ENCODE assay signal across 19 cellular contexts in the genomic region with DNA sequence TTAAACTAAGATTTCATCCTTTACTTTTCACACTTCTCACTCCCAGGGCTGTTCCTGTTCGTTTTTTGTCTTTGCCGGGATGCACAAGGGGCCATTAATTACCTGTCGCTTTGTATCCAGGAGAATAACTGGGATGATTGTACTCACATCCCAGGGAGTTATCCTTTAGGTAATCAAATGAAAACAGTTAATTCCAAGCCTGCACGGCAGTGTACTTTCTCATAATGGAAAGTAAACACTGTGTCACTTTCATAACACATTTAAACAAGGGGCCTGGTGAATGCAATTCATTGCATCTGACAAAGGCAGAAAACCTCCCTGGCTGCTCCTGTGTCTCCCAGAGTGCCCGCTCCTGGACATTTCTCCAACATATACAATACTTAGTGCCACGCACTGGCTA.
"Had no signal": no experiment of that assay in that cellular context is flagged by ENCODE, and none has a peak within 500 bp of the region (broad histone marks: within the 10 kb centered on the region; RNA-seq: fewer than 3 reads in every experiment).

No MANE protein-coding gene starts in this region.

- H3K27me3 ChIP-seq: vagina had no signal

- H3K36me3 ChIP-seq: neutrophil, pancreas, thoracic aorta, vagina had no signal

- DNase-seq: activated CD4-positive, alpha-beta memory T cell treated with anti-CD3 and anti-CD28 coated beads, Interleukin-2, amount 10 ng/mL, durations not matched to agents 7 days and 5 days; activated CD4-positive, alpha-beta T cell treated with anti-CD3 and anti-CD28 coated beads, Interleukin-2, amount 10 ng/mL, durations not matched to agents 24 days and 14 days; activated effector memory CD4-positive, alpha-beta T cell treated with Interleukin-2 at 50 U/mL for 16 hours; activated naive CD4-positive, alpha-beta T cell treated with anti-CD3 and anti-CD28 coated beads for 36 hours; activated naive CD8-positive, alpha-beta T cell treated with anti-CD3 and anti-CD28 coated beads, Interleukin-2, amount 10 ng/mL, durations not matched to agents 7 days and 5 days; activated T-cell treated with anti-CD3 and anti-CD28 coated beads, Interleukin-2, amount 50 U/mL, for 72 hours; amygdala; body of pancreas; caudate nucleus; effector CD4-positive, alpha-beta T cell; hippocampal formation; pancreas; right cardiac atrium; stimulated activated CD4-positive, alpha-beta T cell treated with anti-CD3 and anti-CD28 coated beads, Interleukin-2, amount 100 ng/mL, for 24 hours; stimulated activated naive CD4-positive, alpha-beta T cell had no signal

- H3K4me1 ChIP-seq: body of pancreas, pancreas, vagina had no signal

- H3K4me3 ChIP-seq: body of pancreas, pancreas, thoracic aorta, vagina had no signal

- H3K9me3 ChIP-seq: body of pancreas, neutrophil, pancreas, thoracic aorta, vagina had no signal

- H3K27ac ChIP-seq: body of pancreas, neutrophil, pancreas, thoracic aorta, vagina, VCaP had no signal
